ENCODE assay signal across 23 cellular contexts in genomic region chr3:150388468-150389418, GRCh38.
"Had no signal": no experiment of that assay in that cellular context is flagged by ENCODE, and none has a peak within 500 bp of the region (broad histone marks: within the 10 kb centered on the region; RNA-seq: fewer than 3 reads in every experiment).

No MANE protein-coding gene starts in this region.

- ATAC-seq: activated CD4-positive, alpha-beta T cell treated with anti-CD3 and anti-CD28 coated beads for 36 hours; activated CD8-positive, alpha-beta memory T cell treated with anti-CD3 and anti-CD28 coated beads, Interleukin-2, amount 10 ng/mL, durations not matched to agents 7 days and 5 days; body of pancreas; left colon; naive thymus-derived CD8-positive, alpha-beta T cell had no signal

- DNase-seq: activated CD4-positive, alpha-beta memory T cell treated with anti-CD3 and anti-CD28 coated beads for 36 hours; activated CD4-positive, alpha-beta T cell treated with anti-CD3 and anti-CD28 coated beads for 36 hours; activated CD8-positive, alpha-beta memory T cell treated with anti-CD3 and anti-CD28 coated beads, Interleukin-2, amount 10 ng/mL, durations not matched to agents 7 days and 5 days; activated naive CD4-positive, alpha-beta T cell treated with anti-CD3 and anti-CD28 coated beads, Interleukin-2, amount 10 ng/mL, durations not matched to agents 7 days and 5 days; activated T-cell treated with anti-CD3 and anti-CD28 coated beads, Interleukin-2, amount 50 U/mL, for 1 hour; adrenal gland; body of pancreas; caudate nucleus; colonic mucosa; heart right ventricle; left colon; naive thymus-derived CD8-positive, alpha-beta T cell; posterior cingulate gyrus; stimulated activated CD4-positive, alpha-beta T cell treated with anti-CD3 and anti-CD28 coated beads, Interleukin-15, amount 100 ng/mL, for 24 hours; stimulated activated CD4-positive, alpha-beta T cell treated with anti-CD3 and anti-CD28 coated beads, Interleukin-4, amount 100 ng/mL, for 1 hour; stimulated activated naive CD4-positive, alpha-beta T cell; tibial artery had no signal

- H3K4me1 ChIP-seq: adrenal gland, body of pancreas, colonic mucosa, tibial artery had no signal

- FAIRE-seq: frontal cortex, urothelium cell line had no signal

- H3K27ac ChIP-seq: adrenal gland, body of pancreas, colonic mucosa, neutrophil, skin epidermis, tibial artery, VCaP had no signal

- H3K4me3 ChIP-seq: adrenal gland, body of pancreas, colonic mucosa, heart right ventricle, lung, skin epidermis, tibial artery had no signal

- H3K36me3 ChIP-seq: adrenal gland, colonic mucosa, heart right ventricle, neutrophil, tibial artery had no signal

- H3K9me3 ChIP-seq: adrenal gland, body of pancreas, colonic mucosa, heart right ventricle, neutrophil, tibial artery had no signal

- H3K27me3 ChIP-seq: adrenal gland, body of pancreas, colonic mucosa, heart right ventricle, neutrophil, tibial artery had no signal
